In the genomic region with DNA sequence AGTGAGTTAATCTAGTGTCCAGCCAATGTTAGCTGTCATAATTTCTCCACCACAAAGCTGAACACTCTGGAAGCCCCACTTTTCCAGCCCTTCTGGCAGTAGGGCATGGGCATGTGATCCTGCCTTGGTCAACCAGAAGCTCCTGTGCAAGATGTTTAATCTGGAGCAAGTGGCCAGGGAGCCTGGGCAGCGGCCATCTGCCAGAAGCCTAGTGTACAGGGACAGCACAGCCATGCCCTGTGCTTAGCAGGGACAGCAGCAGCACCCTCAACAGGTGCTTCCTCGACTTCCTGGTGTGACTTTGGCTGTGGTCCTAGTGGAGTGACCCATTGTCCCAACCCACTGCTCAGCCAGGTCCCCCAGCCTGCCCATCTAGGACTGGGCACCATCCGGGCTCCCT, we compare ENCODE assay signal across 27 cellular contexts. TPM values are rescaled to one million over a fixed set of nuclear protein-coding genes. Genes with fewer than 3 reads are reported as not detected.
DNase-seq lines count a peak whose midpoint lies in the region; ATAC-seq and TF ChIP-seq lines count a peak whose summit lies in the region.
"Had no signal": no experiment of that assay in that cellular context is flagged by ENCODE, and none has a peak within 500 bp of the region (broad histone marks: within the 10 kb centered on the region; RNA-seq: fewer than 3 reads in every experiment).

No MANE protein-coding gene starts in this region.

- H3K27ac ChIP-seq in neuronal stem cell (replicated peaks; ENCODE audit: low read length) (no peak overlapping the region), upper lobe of left lung (no peak overlapping the region)
- H3K27ac ChIP-seq: HL-60, KMS-11, RWPE1 had no signal

- H3K4me3 ChIP-seq in neuronal stem cell (ENCODE audit: low read length in 2 of 2) (peak overlapping the region in 1 of 2 donors; percentile 10), upper lobe of left lung (no peak overlapping the region)
- H3K4me3 ChIP-seq: HAP-1 had no signal

- H3K23ac ChIP-seq in neuronal stem cell (ENCODE audit: low read depth, low read length, poor library complexity): peak overlapping the region; percentile 75

- H2BK120ac ChIP-seq in neuronal stem cell (ENCODE audit: low read depth, low read length): no peak overlapping the region

- no peak overlapping the region for H3K14ac ChIP-seq in neuronal stem cell (ENCODE audit: low read length)

- H3K4me2 ChIP-seq in neuronal stem cell (ENCODE audit: insufficient read depth, low read length, poor library complexity, severe bottlenecking): no peak overlapping the region
- H3K4me2 ChIP-seq: KMS-11 had no signal

- H3K4ac ChIP-seq in neuronal stem cell (ENCODE audit: low read length): no peak overlapping the region

- TF ChIP-seq CTCF in upper lobe of left lung (IDR thresholded peaks at IDR 0.05): no peak

- no peak overlapping the region for H2BK5ac ChIP-seq in neuronal stem cell (ENCODE audit: low read length)

- no CpG with 5 or more reads among the region's 3 CpGs for WGBS in neuronal stem cell (ENCODE audit: extremely low coverage in 2 of 2, insufficient read length in 2 of 2, insufficient replicate concordance in 1 of 2), 2 donors
- 65 to 83% methylated on average over 3 of the region's 3 CpGs for WGBS in upper lobe of left lung, 2 donors

- no peak overlapping the region for H4K8ac ChIP-seq in neuronal stem cell (ENCODE audit: low read depth, low read length)

- no peaks in the 10 kb centered on the region for H3K36me3 ChIP-seq in neuronal stem cell (replicated peaks in 1 of 2; ENCODE audit: control insufficient read depth in 2 of 2, insufficient read depth in 2 of 2, low read length in 2 of 2)
- no peaks in the 10 kb centered on the region for H3K36me3 ChIP-seq in upper lobe of left lung
- H3K36me3 ChIP-seq: BE2C, HAP-1 had no signal

- TF ChIP-seq POLR2A in upper lobe of left lung (IDR thresholded peaks at IDR 0.05): no peak

- H3K27me3 ChIP-seq in neuronal stem cell (ENCODE audit: control insufficient read depth in 3 of 3, insufficient read depth in 3 of 3, low read depth in 1 of 3, low read length in 3 of 3) (no peaks in the 10 kb centered on the region), upper lobe of left lung (no peaks in the 10 kb centered on the region)
- H3K27me3 ChIP-seq: BE2C had no signal

- H2AFZ ChIP-seq in neuronal stem cell (ENCODE audit: low read length): no peak overlapping the region

- no peak overlapping the region for H3K18ac ChIP-seq in neuronal stem cell (ENCODE audit: low read length)

- no peak overlapping the region for H2AK5ac ChIP-seq in neuronal stem cell (ENCODE audit: low read depth, low read length)

- H2BK12ac ChIP-seq in neuronal stem cell (ENCODE audit: low read length): no peak overlapping the region

- no peak overlapping the region for H4K91ac ChIP-seq in neuronal stem cell (ENCODE audit: low read depth, low read length, poor library complexity)

- H3K79me1 ChIP-seq in neuronal stem cell (ENCODE audit: low read depth, low read length): no peaks in the 10 kb centered on the region

- ATAC-seq in HG03135 (IDR thresholded peaks at IDR 0.05; ENCODE audit: unreplicated experiment) (no peak), upper lobe of left lung (ENCODE audit: low FRiP score in 2 of 2) (no peak)
- ATAC-seq: Panc1 had no signal

- no peak overlapping the region for H2BK15ac ChIP-seq in neuronal stem cell (ENCODE audit: low read length)

- H3K9ac ChIP-seq in neuronal stem cell (ENCODE audit: low read depth, low read length, poor library complexity): no peak overlapping the region
- H3K9ac ChIP-seq: KMS-11 had no signal

- peak; percentile 34 for DNase-seq in activated effector memory CD4-positive, alpha-beta T cell treated with anti-CD3 and anti-CD28 coated beads, Interleukin-2, amount 50 U/mL, for 16 hours
- DNase-seq in activated effector memory CD4-positive, alpha-beta T cell treated with Interleukin-2 at 50 U/mL for 16 hours: no peak
- DNase-seq in cerebellar cortex (ENCODE audit: low spot score) (peak; percentile 74), neuronal stem cell (ENCODE audit: low spot score) (no peak), upper lobe of left lung (no peak), NCI-H1105 (lab: John Stamatoyannopoulos, UW) (no peak)
- DNase-seq: 8988T, ACHN, BE2C, Calu3, DMS153, GOT3, MM.1S, NCI-H1417 treated with DMSO at 0.1 percent for 48 hours, NCI-H1694 treated with DMSO at 0.1 percent for 48 hours, NCI-H2081, NCI-H2227 treated with DMSO at 0.1 percent for 48 hours, NCI-H526 treated with DMSO at 0.1 percent for 48 hours, SHP77 treated with DMSO at 0.1 percent for 48 hours had no signal

- H3K9me3 ChIP-seq in neuronal stem cell (replicated peaks in 1 of 2; ENCODE audit: control insufficient read depth in 2 of 2, insufficient read depth in 1 of 2, low read depth in 1 of 2, low read length in 2 of 2) (no peaks in the 10 kb centered on the region), upper lobe of left lung (no peaks in the 10 kb centered on the region)
- H3K9me3 ChIP-seq: BE2C, HAP-1 had no signal

- H3K4me1 ChIP-seq in neuronal stem cell (ENCODE audit: control insufficient read depth in 2 of 2, insufficient read depth in 1 of 2, low read depth in 1 of 2, low read length in 2 of 2): peaks cover 0 to 3% of the 10 kb centered on the region in 2 donors
- H3K4me1 ChIP-seq in upper lobe of left lung: no peaks in the 10 kb centered on the region
- H3K4me1 ChIP-seq: BE2C, HAP-1 had no signal

- TF ChIP-seq EP300 in upper lobe of left lung (IDR thresholded peaks at IDR 0.05): no peak

RNA-seq across cellular contexts. Expression of gene RBP3, which starts 10.3 kb away (rescaled TPM):
- not detected for polyA plus RNA-seq in neuronal stem cell (2013, experiment 1 of 2)
- polyA plus RNA-seq in neuronal stem cell (2013, experiment 2 of 2): not detected
- total RNA-seq in upper lobe of left lung: not detected
- total RNA-seq: Calu3, NCI-H460 had no signal
- polyA plus RNA-seq: IgD-negative memory B cell had no signal

RNA-seq across cellular contexts. Expression of gene ZNF488, which starts 25.6 kb away (rescaled TPM):
- polyA plus RNA-seq in neuronal stem cell (2013, experiment 1 of 2): 0.01 TPM
- 0.01 TPM for polyA plus RNA-seq in neuronal stem cell (2013, experiment 2 of 2)
- total RNA-seq in upper lobe of left lung: under 1 TPM in 4 of 6 donors, not detected in 2; 0.15 to 0.66 (median 0.28) TPM
- total RNA-seq: NCI-H460 had no signal
- polyA plus RNA-seq: IgD-negative memory B cell had no signal

RNA-seq across cellular contexts. Expression of gene GDF2, which starts 36.2 kb away (rescaled TPM):
- polyA plus RNA-seq in neuronal stem cell (2013, experiment 1 of 2): not detected
- not detected for polyA plus RNA-seq in neuronal stem cell (2013, experiment 2 of 2)
- not detected for total RNA-seq in upper lobe of left lung
- total RNA-seq: Calu3, NCI-H460 had no signal
- polyA plus RNA-seq: IgD-negative memory B cell had no signal

RNA-seq across cellular contexts. Expression of gene GDF10, which starts 58.5 kb away (rescaled TPM):
- 1.3 TPM for polyA plus RNA-seq in neuronal stem cell (2013, experiment 1 of 2)
- 1.5 TPM for polyA plus RNA-seq in neuronal stem cell (2013, experiment 2 of 2)
- total RNA-seq in upper lobe of left lung: 10 to 100 TPM in 2 of 6 donors, 1 to 10 TPM in 4; 1.8 to 23.4 (median 7.8) TPM
- total RNA-seq: Calu3, NCI-H460 had no signal
- polyA plus RNA-seq: IgD-negative memory B cell had no signal

Comparison
In these comparisons a context has a peak if more than half of its experiments do, and no peak if none do; other contexts are left out.
1. DNase-seq: peak in activated effector memory CD4-positive, alpha-beta T cell treated with anti-CD3 and anti-CD28 coated beads, Interleukin-2, amount 50 U/mL, for 16 hours (single experiment) and cerebellar cortex (single experiment); none in activated effector memory CD4-positive, alpha-beta T cell treated with Interleukin-2 at 50 U/mL for 16 hours (single experiment), neuronal stem cell (single experiment), upper lobe of left lung (0 of 2) and NCI-H1105 (single experiment).